1 cellular context compared by ENCODE assay signal in the genomic region with DNA sequence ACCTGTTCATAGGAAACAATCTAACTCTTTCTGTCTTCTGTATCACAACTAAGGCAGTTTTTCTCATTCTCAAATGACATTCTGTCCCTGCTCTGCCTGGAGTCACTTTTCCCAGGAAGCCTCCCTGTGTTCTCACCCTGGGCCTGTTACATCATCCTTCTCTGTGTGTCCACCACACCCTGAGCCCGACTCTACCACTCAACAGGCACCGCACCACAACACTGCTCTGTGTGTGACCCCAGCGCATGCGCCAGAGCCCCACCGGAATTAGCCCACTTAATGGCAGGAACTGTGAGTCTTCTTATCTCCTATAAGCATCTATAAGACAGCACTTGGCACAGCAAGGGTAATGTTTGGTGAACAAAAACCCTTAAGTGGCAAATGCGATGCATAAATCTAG.
A peak's percentile ranks its signal among the peaks of the same experiment; 100 is the strongest.
TF ChIP-seq lines count a peak whose summit lies in the region.

No MANE protein-coding gene starts in this region.

TF ChIP-seq in HepG2, 621 proteins besides CTCF, POLR2A, EP300 and RAD21:
- TF ChIP-seq RBM22 (optimal IDR thresholded peaks at IDR 0.05; ENCODE audit: low read length) (peak; percentile 13), ZBTB40 (IDR thresholded peaks at IDR 0.05) (no peak), ZBTB40 (CRISPR knock-in tag; IDR thresholded peaks at IDR 0.05) (no peak)
- TF ChIP-seq, protein P1, sequence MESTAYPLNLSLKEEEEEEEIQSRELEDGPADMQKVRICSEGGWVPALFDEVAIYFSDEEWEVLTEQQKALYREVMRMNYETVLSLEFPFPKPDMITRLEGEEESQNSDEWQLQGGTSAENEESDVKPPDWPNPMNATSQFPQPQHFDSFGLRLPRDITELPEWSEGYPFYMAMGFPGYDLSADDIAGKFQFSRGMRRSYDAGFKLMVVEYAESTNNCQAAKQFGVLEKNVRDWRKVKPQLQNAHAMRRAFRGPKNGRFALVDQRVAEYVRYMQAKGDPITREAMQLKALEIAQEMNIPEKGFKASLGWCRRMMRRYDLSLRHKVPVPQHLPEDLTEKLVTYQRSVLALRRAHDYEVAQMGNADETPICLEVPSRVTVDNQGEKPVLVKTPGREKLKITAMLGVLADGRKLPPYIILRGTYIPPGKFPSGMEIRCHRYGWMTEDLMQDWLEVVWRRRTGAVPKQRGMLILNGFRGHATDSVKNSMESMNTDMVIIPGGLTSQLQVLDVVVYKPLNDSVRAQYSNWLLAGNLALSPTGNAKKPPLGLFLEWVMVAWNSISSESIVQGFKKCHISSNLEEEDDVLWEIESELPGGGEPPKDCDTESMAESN (CRISPR knock-in tag; conservative IDR thresholded peaks at IDR 0.05) = no peak
